In the genomic region with DNA sequence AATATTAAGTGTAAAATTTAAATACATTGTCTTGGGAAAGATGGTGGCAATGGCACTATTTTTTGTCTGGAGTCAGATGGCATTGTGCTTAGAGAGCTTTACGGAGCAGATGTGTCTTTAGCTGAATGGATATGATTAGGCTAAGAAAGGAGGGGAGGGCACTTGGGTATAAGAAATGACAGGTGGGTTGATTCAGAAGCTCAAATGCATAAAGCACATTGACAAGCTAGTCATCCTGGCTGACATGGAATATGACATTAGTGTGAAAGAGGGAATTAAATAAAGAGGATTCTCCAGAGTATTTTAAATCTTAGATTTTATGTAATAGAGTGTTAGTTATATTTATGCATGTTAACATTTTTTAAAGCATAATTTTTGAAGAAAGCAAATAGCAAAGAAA, we compare ENCODE assay signal across 16 cellular contexts.
DNase-seq lines count a peak whose midpoint lies in the region; ATAC-seq and TF ChIP-seq lines count a peak whose summit lies in the region.
"Had no signal": no experiment of that assay in that cellular context is flagged by ENCODE, and none has a peak within 500 bp of the region (broad histone marks: within the 10 kb centered on the region; RNA-seq: fewer than 3 reads in every experiment).

No MANE protein-coding gene starts in this region.

- CTCF ChIA-PET in T-cell (lab: Charles Lee), result interaction anchor here in 1 of 2 donors (0.7 kb wide), 1 partner anchor 481 kb away, joined by 4 read pairs; no protein-coding TSS in a partner anchor

- H3K27ac Mint-ChIP-seq in T-cell, result no peak overlapping the region
- H3K27ac Mint-ChIP-seq: CD4-positive, alpha-beta T cell had no signal

- peak overlapping the region; percentile 10; the same call in 1 of the 2 replicates for H3K27ac ChIP-seq in WERI-Rb-1
- H3K27ac ChIP-seq: RWPE1, SJSA1 had no signal

- peak; percentile 4 for DNase-seq in NCI-H1092 (lab: John Stamatoyannopoulos, UW)
- peak; percentile 91 for DNase-seq in NCI-H1436 treated with DMSO at 0.1 percent for 48 hours (lab: John Stamatoyannopoulos, UW)
- peak; percentile 98 for DNase-seq in NCI-H524 treated with DMSO at 0.1 percent for 48 hours (lab: John Stamatoyannopoulos, UW)
- peak; percentile 10 for DNase-seq in WERI-Rb-1
- no peak for DNase-seq in AG08395 (ENCODE audit: low spot score)
- no peak for DNase-seq in T-cell
- DNase-seq: CD4-positive, alpha-beta T cell; DMS153; NCI-H2029 treated with DMSO at 0.1 percent for 48 hours; NCI-H446; NK-92 treated with Interleukin-12 subunit alpha and Interleukin-12 subunit beta, amount 100 ng/mL, for 24 hours; T-helper 9 cell had no signal

- H3K36me3 Mint-ChIP-seq in T-cell, result no peaks in the 10 kb centered on the region

- POLR2A ChIA-PET in T-cell (lab: Charles Lee), result interaction anchor here in 1 of 2 donors (0.7 kb wide), 1 partner anchor 472 kb away, joined by 5 read pairs; no protein-coding TSS in a partner anchor

- H3K4me3 Mint-ChIP-seq in T-cell, result no peak overlapping the region
- H3K4me3 Mint-ChIP-seq: CD4-positive, alpha-beta T cell had no signal

- H3K27me3 ChIP-seq in WERI-Rb-1 (ENCODE audit: insufficient read depth, low read depth, severe bottlenecking), result no peaks in the 10 kb centered on the region
- H3K27me3 ChIP-seq: SJSA1 had no signal

- ATAC-seq in T-cell (replicated peaks in 1 of 4) (no peak), HG03139 (IDR thresholded peaks at IDR 0.05; ENCODE audit: unreplicated experiment) (no peak)
- ATAC-seq: HCT116 had no signal

- H3K4me3 ChIP-seq in WERI-Rb-1 (ENCODE audit: low read depth, low read length), result no peak overlapping the region
- H3K4me3 ChIP-seq: SJSA1 had no signal

- no peaks in the 10 kb centered on the region for H3K36me3 ChIP-seq in WERI-Rb-1
- H3K36me3 ChIP-seq: SJSA1 had no signal

- no peaks in the 10 kb centered on the region for H3K9me3 ChIP-seq in WERI-Rb-1 (ENCODE audit: severe bottlenecking)
- H3K9me3 ChIP-seq: SJSA1 had no signal

- H3K27me3 Mint-ChIP-seq in T-cell, result no peaks in the 10 kb centered on the region
- H3K27me3 Mint-ChIP-seq: CD4-positive, alpha-beta T cell had no signal

- H3K9me3 Mint-ChIP-seq in T-cell, result no peaks in the 10 kb centered on the region
- H3K9me3 Mint-ChIP-seq: CD4-positive, alpha-beta T cell had no signal

- peaks cover 0 to 11% (median 4%) of the 10 kb centered on the region in 3 donors for H3K4me1 Mint-ChIP-seq in T-cell

- TF ChIP-seq CTCF in WERI-Rb-1 (IDR thresholded peaks at IDR 0.05; ENCODE audit: low read depth, low read length), result no peak

Comparison
In these comparisons a context has a peak if more than half of its experiments do, and no peak if none do; other contexts are left out.
1. DNase-seq: peak in NCI-H1092 (single experiment), NCI-H1436 treated with DMSO at 0.1 percent for 48 hours (single experiment), NCI-H524 treated with DMSO at 0.1 percent for 48 hours (single experiment) and WERI-Rb-1 (single experiment); none in AG08395 (single experiment) and T-cell (0 of 34).